Comparison of ENCODE assay signal across 8 cellular contexts in genomic region chr10:101779544-101780186, GRCh38. TPM values are rescaled to one million over a fixed set of nuclear protein-coding genes. Genes with fewer than 3 reads are reported as not detected.
DNase-seq lines count a peak whose midpoint lies in the region; ATAC-seq and TF ChIP-seq lines count a peak whose summit lies in the region.

No MANE protein-coding gene starts in this region.

- H3K36me3 ChIP-seq in Panc1 (ENCODE audit: control insufficient read depth, insufficient read depth, low read length) (peaks cover 8% of the 10 kb centered on the region; the same call in 1 of the 2 replicates), subcutaneous abdominal adipose tissue (ENCODE audit: control insufficient read depth in 5 of 5, insufficient read depth in 5 of 5, low read length in 5 of 5) (peaks cover 7 to 20% (median 8%) of the 10 kb centered on the region in 5 donors)

- DNase-seq in DMS 273 treated with DMSO at 0.1 percent for 48 hours (lab: John Stamatoyannopoulos, UW), result peak; percentile 30
- no peak for DNase-seq in Panc1 (ENCODE audit: low read depth, low spot score)
- peak; percentile 88 for DNase-seq in activated naive CD4-positive, alpha-beta T cell treated with anti-CD3 and anti-CD28 coated beads, Interleukin-2, amount 10 ng/mL, durations not matched to agents 7 days and 5 days
- DNase-seq in globus pallidus (ENCODE audit: low spot score), result peak; percentile 47
- DNase-seq in omental fat pad (ENCODE audit: low spot score), result peak; percentile 55

- peak overlapping the region; percentile 66 for H3K4me3 Mint-ChIP-seq in activated naive CD4-positive, alpha-beta T cell treated with anti-CD3 and anti-CD28 coated beads, Interleukin-2, amount 10 ng/mL, durations not matched to agents 7 days and 5 days

- peak; percentile 99 for TF ChIP-seq CTCF in Panc1 (IDR thresholded peaks at IDR 0.05)
- TF ChIP-seq CTCF in omental fat pad (IDR thresholded peaks at IDR 0.05), result no peak

- intact Hi-C loops in Panc1 (cut with micrococcal nuclease; ENCODE audit: unreplicated experiment), result loop anchor here (2.0 to 10.0 kb wide), 2 partner anchors 177 to 565 kb away; no protein-coding TSS in a partner anchor

- POLR2A ChIA-PET in Panc1 (lab: Charles Lee), result no interaction called here

- H3K9me3 ChIP-seq in Panc1 (ENCODE audit: control insufficient read depth, insufficient read depth, low read depth, low read length) (no peaks in the 10 kb centered on the region), subcutaneous abdominal adipose tissue (ENCODE audit: control insufficient read depth in 5 of 5, low read length in 5 of 5) (no peaks in the 10 kb centered on the region)

- H3K36me3 Mint-ChIP-seq in activated naive CD4-positive, alpha-beta T cell treated with anti-CD3 and anti-CD28 coated beads, Interleukin-2, amount 10 ng/mL, durations not matched to agents 7 days and 5 days, result peaks cover 12% of the 10 kb centered on the region

- CTCF ChIA-PET in Panc1 (lab: Charles Lee), result interaction anchor here (1.9 kb wide), 1 partner anchor 177 kb away, joined by 41 read pairs; no protein-coding TSS in a partner anchor
- CTCF ChIA-PET in activated naive CD4-positive, alpha-beta T cell treated with anti-CD3 and anti-CD28 coated beads, Interleukin-2, amount 10 ng/mL, durations not matched to agents 7 days and 5 days (lab: Charles Lee), result interaction anchor here (0.6 to 7.3 kb wide), 7 partner anchors 7 to 567 kb away, joined by 3 to 192 read pairs (median 4); no protein-coding TSS in a partner anchor

- H3K27me3 ChIP-seq in Panc1 (ENCODE audit: control insufficient read depth, insufficient read depth, low read length) (no peaks in the 10 kb centered on the region), subcutaneous abdominal adipose tissue (ENCODE audit: control insufficient read depth in 5 of 5, insufficient read depth in 4 of 5, low read length in 5 of 5) (peaks cover 0 to 26% (median 18%) of the 10 kb centered on the region in 5 donors)

- ATAC-seq in HG02759 (IDR thresholded peaks at IDR 0.05; ENCODE audit: unreplicated experiment) (peak; percentile 55), Panc1 (peak; percentile 66), omental fat pad (ENCODE audit: low FRiP score) (peak; percentile 60), HG03457 (IDR thresholded peaks at IDR 0.05; ENCODE audit: unreplicated experiment) (no peak)

- H3K4me3 ChIP-seq in Panc1 (ENCODE audit: low read depth in 2 of 2, low read length in 2 of 2), result peak overlapping the region in 1 of 2 experiments; percentile 41; a peak in 2 of 4 replicates
- H3K4me3 ChIP-seq in subcutaneous abdominal adipose tissue (ENCODE audit: low read depth in 1 of 5, low read length in 5 of 5), result peak overlapping the region; percentile 54 to 65 (median 59)

- H3K27ac ChIP-seq in Panc1 (ENCODE audit: low read length) (peak overlapping the region; percentile 37), subcutaneous abdominal adipose tissue (ENCODE audit: low read depth, low read length) (no peak overlapping the region)

- peaks cover 49% of the 10 kb centered on the region for H3K27me3 Mint-ChIP-seq in activated naive CD4-positive, alpha-beta T cell treated with anti-CD3 and anti-CD28 coated beads, Interleukin-2, amount 10 ng/mL, durations not matched to agents 7 days and 5 days

- in situ Hi-C loops in Panc1 (cut with HindIII; ENCODE audit: low pct_unique_long_range_greater_than_20kb, low sequenced_read_pairs), result no loop called here

- H3K9me3 Mint-ChIP-seq in activated naive CD4-positive, alpha-beta T cell treated with anti-CD3 and anti-CD28 coated beads, Interleukin-2, amount 10 ng/mL, durations not matched to agents 7 days and 5 days, result no peaks in the 10 kb centered on the region

- peak overlapping the region; percentile 19 for H3K27ac Mint-ChIP-seq in activated naive CD4-positive, alpha-beta T cell treated with anti-CD3 and anti-CD28 coated beads, Interleukin-2, amount 10 ng/mL, durations not matched to agents 7 days and 5 days

- H3K4me1 ChIP-seq in Panc1 (ENCODE audit: control insufficient read depth, insufficient read depth, low read length) (peaks cover 30% of the 10 kb centered on the region), subcutaneous abdominal adipose tissue (ENCODE audit: control insufficient read depth in 5 of 5, insufficient read depth in 5 of 5, low read length in 5 of 5) (peaks cover 3 to 65% (median 53%) of the 10 kb centered on the region in 5 donors)

- peaks cover 61% of the 10 kb centered on the region for H3K4me1 Mint-ChIP-seq in activated naive CD4-positive, alpha-beta T cell treated with anti-CD3 and anti-CD28 coated beads, Interleukin-2, amount 10 ng/mL, durations not matched to agents 7 days and 5 days

- BruUV-seq in Panc1 (replicated peaks; lab: Mats Ljungman, UMichigan), result no TSS peak

- H3K9ac ChIP-seq in subcutaneous abdominal adipose tissue (ENCODE audit: low read length in 5 of 5), result peak overlapping the region in 3 of 5 donors; percentile 21 to 56 (median 47)

RNA-seq across cellular contexts. Expression of gene NPM3, which starts 3.6 kb away (rescaled TPM):
- total RNA-seq in Panc1 (2021; ENCODE audit: unreplicated experiment) (109 TPM), omental fat pad (10 to 100 TPM; 25.0 to 31.1 (median 27.7) TPM)
- polyA plus RNA-seq in Panc1 (2012; ENCODE audit: insufficient read length), result 178 TPM

RNA-seq across cellular contexts. Expression of gene FGF8, which starts 3.8 kb away (rescaled TPM):
- 0.39 TPM for total RNA-seq in Panc1 (2021; ENCODE audit: unreplicated experiment)
- polyA plus RNA-seq in Panc1 (2012; ENCODE audit: insufficient read length), result 0.48 TPM
- 1 to 10 TPM in 1 of 4 donors, not detected in 3; 1.0 TPM for total RNA-seq in omental fat pad

RNA-seq across cellular contexts. Expression of gene OGA, which starts 38.6 kb away (rescaled TPM):
- 117 TPM for total RNA-seq in Panc1 (2021; ENCODE audit: unreplicated experiment)
- 49.3 TPM for polyA plus RNA-seq in Panc1 (2012; ENCODE audit: insufficient read length)
- 100 to 1,000 TPM in 2 of 4 donors, 10 to 100 TPM in 2; 70.0 to 214 (median 127) TPM for total RNA-seq in omental fat pad
